8 cellular contexts compared by ENCODE assay signal in the genomic region with DNA sequence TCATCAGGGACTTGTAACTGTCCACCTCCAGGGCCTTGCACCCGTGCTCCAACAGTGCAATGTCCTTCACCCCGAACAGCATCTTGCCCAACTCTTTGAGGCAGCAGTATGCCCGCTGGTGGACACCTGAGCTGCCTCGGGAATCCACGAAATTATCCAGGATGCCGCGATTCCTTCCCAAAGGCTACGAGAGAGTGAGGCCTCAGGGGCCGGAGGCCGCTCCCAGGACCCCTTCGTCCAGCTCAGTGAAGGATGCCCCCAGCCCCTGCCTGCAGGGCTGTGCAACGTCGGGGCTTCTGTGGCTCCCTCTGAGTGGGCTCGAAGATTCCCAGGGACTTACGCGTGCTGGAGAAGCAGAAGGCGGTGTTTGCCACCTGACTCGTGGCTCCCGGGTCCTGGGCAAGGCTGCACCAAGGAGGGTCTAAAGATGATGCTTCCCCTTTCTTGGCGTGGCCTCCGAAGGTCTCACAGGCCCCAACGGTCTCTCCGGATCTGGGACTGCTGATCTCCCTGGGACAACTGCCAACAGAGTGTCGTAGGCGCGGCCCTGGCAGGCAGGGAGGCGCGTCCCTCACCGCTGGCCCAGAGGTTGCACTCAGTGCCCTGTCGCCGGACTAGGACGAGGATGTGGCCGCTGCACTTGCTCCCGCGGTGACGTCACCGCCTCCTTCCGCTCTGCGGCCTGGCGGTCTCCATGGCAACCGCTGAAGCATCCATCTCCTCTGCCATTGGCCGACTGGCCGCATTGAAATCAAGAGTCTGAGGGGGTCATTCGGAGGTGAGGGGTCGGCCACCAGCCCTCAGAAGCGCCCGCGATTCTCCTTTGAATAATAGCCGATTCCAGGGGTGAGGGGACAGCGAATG. TPM values are rescaled to one million over a fixed set of nuclear protein-coding genes. Genes with fewer than 3 reads are reported as not detected.
DNase-seq lines count a peak whose midpoint lies in the region; ATAC-seq and TF ChIP-seq lines count a peak whose summit lies in the region.

A gene (minus strand): TSS at position 659 of the 864 bp plus-strand sequence. CDS start 577 bp downstream, at position 82.

- H3K27me3 ChIP-seq in transverse colon, result peaks cover 82% of the 10 kb centered on the region

- H3K9me3 ChIP-seq in transverse colon, result no peaks in the 10 kb centered on the region

- intact Hi-C loops in activated T-helper 2 cell treated with anti-CD3 and anti-CD28 coated beads, Interferon-gamma antibody, Interleukin-2, Interleukin-4, amounts not matched to agents 10 μg/mL and 5 μg/mL and 100 μg/mL, durations not matched to agents 14 hours and 24 hours and 36 hours (cut with micrococcal nuclease), result no loop called here
- intact Hi-C loops in transverse colon (cut with DNase I; ENCODE audit: low total_unique reads), result no loop called here

- no peak for ATAC-seq in GM21529 (IDR thresholded peaks at IDR 0.05; ENCODE audit: unreplicated experiment)

- H3K4me1 ChIP-seq in transverse colon, result peaks cover 3 to 22% (median 21%) of the 10 kb centered on the region in 4 donors

- no peaks in the 10 kb centered on the region for H3K36me3 ChIP-seq in transverse colon

- peak; percentile 54 for DNase-seq in ELR (ENCODE audit: low read depth)
- DNase-seq in NCI-H510A treated with DMSO at 0.1 percent for 48 hours (lab: John Stamatoyannopoulos, UW), result peak; percentile 68
- peak; percentile 59 for DNase-seq in activated T-helper 2 cell treated with anti-CD3 and anti-CD28 coated beads, Interferon-gamma antibody, Interleukin-2, Interleukin-4, amounts not matched to agents 10 μg/mL and 5 μg/mL and 100 μg/mL, durations not matched to agents 14 hours and 24 hours and 36 hours (ENCODE audit: low spot score)
- DNase-seq in fibroblast of villous mesenchyme (ENCODE audit: low read depth), result no peak
- peak; percentile 86 for DNase-seq in nephron progenitor cell
- peak; percentile 50 for DNase-seq in transverse colon
- no peak for DNase-seq in HuH-7 (ENCODE audit: low spot score)

- TF ChIP-seq CTCF in fibroblast of villous mesenchyme (IDR thresholded peaks at IDR 0.05; ENCODE audit: insufficient read depth, low read depth, low read length), result no peak
- no peak for TF ChIP-seq CTCF in nephron progenitor cell (IDR thresholded peaks at IDR 0.05)
- no peak for TF ChIP-seq CTCF in transverse colon (IDR thresholded peaks at IDR 0.05)

- H3K27ac Mint-ChIP-seq in activated T-helper 2 cell treated with anti-CD3 and anti-CD28 coated beads, Interferon-gamma antibody, Interleukin-2, Interleukin-4, amounts not matched to agents 10 μg/mL and 5 μg/mL and 100 μg/mL, durations not matched to agents 14 hours and 24 hours and 36 hours, result no peak within 1 kb of the TSS
- no peak within 1 kb of the TSS for H3K27ac Mint-ChIP-seq in nephron progenitor cell

- H3K27ac ChIP-seq in transverse colon, result no peak within 1 kb of the TSS

- H3K4me1 Mint-ChIP-seq in activated T-helper 2 cell treated with anti-CD3 and anti-CD28 coated beads, Interferon-gamma antibody, Interleukin-2, Interleukin-4, amounts not matched to agents 10 μg/mL and 5 μg/mL and 100 μg/mL, durations not matched to agents 14 hours and 24 hours and 36 hours (ENCODE audit: low read depth), result peaks cover 30% of the 10 kb centered on the region
- H3K4me1 Mint-ChIP-seq in nephron progenitor cell, result peaks cover 50% of the 10 kb centered on the region

- no peak for TF ChIP-seq POLR2A in transverse colon (IDR thresholded peaks at IDR 0.05)

- peaks cover 62% of the 10 kb centered on the region for H3K27me3 Mint-ChIP-seq in activated T-helper 2 cell treated with anti-CD3 and anti-CD28 coated beads, Interferon-gamma antibody, Interleukin-2, Interleukin-4, amounts not matched to agents 10 μg/mL and 5 μg/mL and 100 μg/mL, durations not matched to agents 14 hours and 24 hours and 36 hours (ENCODE audit: low read depth)
- peaks cover 77% of the 10 kb centered on the region for H3K27me3 Mint-ChIP-seq in nephron progenitor cell (ENCODE audit: low read depth, poor library complexity)

- in situ Hi-C loops in transverse colon (cut with MboI; ENCODE audit: low pct_ligation_motif_present in 1 of 4, low pct_unique_long_range_greater_than_20kb in 1 of 4, low sequenced_read_pairs in 3 of 4), result no loop called here

- H3K9me3 Mint-ChIP-seq in activated T-helper 2 cell treated with anti-CD3 and anti-CD28 coated beads, Interferon-gamma antibody, Interleukin-2, Interleukin-4, amounts not matched to agents 10 μg/mL and 5 μg/mL and 100 μg/mL, durations not matched to agents 14 hours and 24 hours and 36 hours, result no peaks in the 10 kb centered on the region
- H3K9me3 Mint-ChIP-seq in nephron progenitor cell, result no peaks in the 10 kb centered on the region

- WGBS in transverse colon (ENCODE audit: low coverage in 1 of 2), 2 donors, result 27% methylated on average over 46 of the region's 50 CpGs; no CpG with 5 or more reads in 1 of the 2 donors

- H3K36me3 Mint-ChIP-seq in activated T-helper 2 cell treated with anti-CD3 and anti-CD28 coated beads, Interferon-gamma antibody, Interleukin-2, Interleukin-4, amounts not matched to agents 10 μg/mL and 5 μg/mL and 100 μg/mL, durations not matched to agents 14 hours and 24 hours and 36 hours (ENCODE audit: low read depth), result no peaks in the 10 kb centered on the region
- H3K36me3 Mint-ChIP-seq in nephron progenitor cell (ENCODE audit: low read depth), result no peaks in the 10 kb centered on the region

- peak within 1 kb of the TSS; percentile 15 for H3K4me3 ChIP-seq in fibroblast of villous mesenchyme (ENCODE audit: low read depth, low read length)
- peak within 1 kb of the TSS in 1 of 4 donors; percentile 12 for H3K4me3 ChIP-seq in transverse colon

- TF ChIP-seq EP300 in transverse colon (IDR thresholded peaks at IDR 0.05; ENCODE audit: low read depth), result no peak

- peak within 1 kb of the TSS; percentile 24 for H3K4me3 Mint-ChIP-seq in activated T-helper 2 cell treated with anti-CD3 and anti-CD28 coated beads, Interferon-gamma antibody, Interleukin-2, Interleukin-4, amounts not matched to agents 10 μg/mL and 5 μg/mL and 100 μg/mL, durations not matched to agents 14 hours and 24 hours and 36 hours (ENCODE audit: low read depth)
- peak within 1 kb of the TSS; percentile 45 for H3K4me3 Mint-ChIP-seq in nephron progenitor cell

RNA-seq across cellular contexts. Expression of the gene that starts here (rescaled TPM):
- total RNA-seq in activated T-helper 2 cell treated with anti-CD3 and anti-CD28 coated beads, Interferon-gamma antibody, Interleukin-2, Interleukin-4, amounts not matched to agents 10 μg/mL and 5 μg/mL and 100 μg/mL, durations not matched to agents 14 hours and 24 hours and 36 hours, result not detected in 2 replicates
- total RNA-seq in fibroblast of villous mesenchyme (under 0.01 TPM in 2 replicates), transverse colon (not detected)

Comparison
In these comparisons a context has a peak if more than half of its experiments do, and no peak if none do; other contexts are left out.
1. Peak in DNase-seq in activated T-helper 2 cell treated with anti-CD3 and anti-CD28 coated beads, Interferon-gamma antibody, Interleukin-2, Interleukin-4, amounts not matched to agents 10 μg/mL and 5 μg/mL and 100 μg/mL, durations not matched to agents 14 hours and 24 hours and 36 hours; RNA of the gene not detected or under 1 TPM.
2. Peak in DNase-seq in transverse colon; RNA of the gene not detected or under 1 TPM.
3. DNase-seq: peak in ELR (single experiment), NCI-H510A treated with DMSO at 0.1 percent for 48 hours (single experiment) and nephron progenitor cell (single experiment); none in fibroblast of villous mesenchyme (single experiment) and HuH-7 (single experiment).